ENCODE assay signal across 9 cellular contexts in the genomic region with DNA sequence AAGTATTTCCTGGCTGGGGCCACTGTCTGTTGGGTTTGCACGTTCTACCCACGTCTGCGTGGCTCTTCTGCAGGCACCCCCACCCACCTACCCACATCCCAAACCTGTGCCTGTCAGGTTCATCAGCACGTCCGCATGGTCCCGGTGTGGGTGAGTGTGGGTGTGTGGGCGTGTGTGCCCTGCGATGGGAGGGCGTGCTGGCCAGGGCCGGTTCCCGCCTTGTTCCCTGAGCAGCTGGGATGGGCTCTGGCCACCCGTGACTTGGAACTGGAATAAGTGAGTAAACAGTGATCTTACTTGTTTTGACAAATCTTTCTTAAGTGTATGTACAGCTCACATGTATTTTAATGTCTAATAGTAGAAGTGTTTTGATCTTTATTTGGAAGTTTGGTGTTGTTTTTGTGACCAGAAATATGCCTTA. TPM values are rescaled to one million over a fixed set of nuclear protein-coding genes. Genes with fewer than 3 reads are reported as not detected.
DNase-seq lines count a peak whose midpoint lies in the region; ATAC-seq and TF ChIP-seq lines count a peak whose summit lies in the region.
"Had no signal": no experiment of that assay in that cellular context is flagged by ENCODE, and none has a peak within 500 bp of the region (broad histone marks: within the 10 kb centered on the region; RNA-seq: fewer than 3 reads in every experiment).

No MANE protein-coding gene starts in this region.

- H3K27me3 ChIP-seq in esophagus (ENCODE audit: control insufficient read depth in 1 of 2, insufficient read depth in 2 of 2, low read length in 2 of 2) = no peaks in the 10 kb centered on the region
- no peaks in the 10 kb centered on the region for H3K27me3 ChIP-seq in uterus

- intact Hi-C loops in activated CD4-positive, alpha-beta T cell treated with anti-CD3 and anti-CD28 coated beads, Interleukin-2, amount 10 ng/mL, durations not matched to agents 24 days and 14 days (cut with micrococcal nuclease) = no loop called here
- intact Hi-C loops in natural killer cell (cut with micrococcal nuclease) (loop anchor here (5.0 kb wide), 2 partner anchors 47 to 132 kb away; no protein-coding TSS in a partner anchor), uterus (cut with DNase I; ENCODE audit: low total_unique reads) (no loop called here)

- H3K36me3 ChIP-seq in esophagus (ENCODE audit: control insufficient read depth in 2 of 2, insufficient read depth in 2 of 2, low read length in 1 of 2) (peaks cover 0 to 6% of the 10 kb centered on the region in 2 donors), uterus (no peaks in the 10 kb centered on the region)

- H3K4me3 ChIP-seq in esophagus (ENCODE audit: low read depth in 1 of 2, low read length in 2 of 2) (no peak overlapping the region), uterus (peak overlapping the region in 1 of 2 donors; percentile 2)

- peaks cover 28% of the 10 kb centered on the region for H3K4me1 Mint-ChIP-seq in activated CD4-positive, alpha-beta T cell treated with anti-CD3 and anti-CD28 coated beads, Interleukin-2, amount 10 ng/mL, durations not matched to agents 24 days and 14 days
- H3K4me1 Mint-ChIP-seq in activated CD4-positive, alpha-beta T cell treated with anti-CD3 and anti-CD28 coated beads, Interleukin-2, amount 10 ng/mL, durations not matched to agents 7 days and 5 days = peaks cover 33% of the 10 kb centered on the region
- H3K4me1 Mint-ChIP-seq in natural killer cell (peaks cover 65 to 74% of the 10 kb centered on the region in 2 donors), type B pancreatic cell (ENCODE audit: unreplicated experiment) (peaks cover 19% of the 10 kb centered on the region)

- WGBS in esophagus, 2 donors = 29 to 34% methylated on average over 12 of the region's 12 CpGs

- CTCF ChIA-PET in activated CD4-positive, alpha-beta T cell treated with anti-CD3 and anti-CD28 coated beads, Interleukin-2, amount 10 ng/mL, durations not matched to agents 7 days and 5 days (lab: Charles Lee) = interaction anchor here (0.6 kb wide), 1 partner anchor 175 kb away, joined by 3 read pairs; no protein-coding TSS in a partner anchor

- peak in 1 of 2 donors; percentile 15 for TF ChIP-seq POLR2A in uterus (IDR thresholded peaks at IDR 0.05)

- no peaks in the 10 kb centered on the region for H3K27me3 Mint-ChIP-seq in activated CD4-positive, alpha-beta T cell treated with anti-CD3 and anti-CD28 coated beads, Interleukin-2, amount 10 ng/mL, durations not matched to agents 24 days and 14 days
- no peaks in the 10 kb centered on the region for H3K27me3 Mint-ChIP-seq in activated CD4-positive, alpha-beta T cell treated with anti-CD3 and anti-CD28 coated beads, Interleukin-2, amount 10 ng/mL, durations not matched to agents 7 days and 5 days
- H3K27me3 Mint-ChIP-seq in natural killer cell (ENCODE audit: low read depth in 2 of 2) (no peaks in the 10 kb centered on the region), type B pancreatic cell (no peaks in the 10 kb centered on the region)

- H3K27ac ChIP-seq in esophagus (ENCODE audit: low read depth in 2 of 2, low read length in 1 of 2) = peak overlapping the region; percentile 87 to 96
- peak overlapping the region; percentile 86 to 93 for H3K27ac ChIP-seq in uterus

- POLR2A ChIA-PET in activated CD4-positive, alpha-beta T cell treated with anti-CD3 and anti-CD28 coated beads, Interleukin-2, amount 10 ng/mL, durations not matched to agents 7 days and 5 days (lab: Charles Lee) = no interaction called here

- DNase-seq in activated CD4-positive, alpha-beta T cell treated with anti-CD3 and anti-CD28 coated beads, Interleukin-2, amount 10 ng/mL, durations not matched to agents 24 days and 14 days = no peak
- DNase-seq in activated CD4-positive, alpha-beta T cell treated with anti-CD3 and anti-CD28 coated beads, Interleukin-2, amount 10 ng/mL, durations not matched to agents 7 days and 5 days = no peak
- peak; percentile 62 for DNase-seq in natural killer cell
- DNase-seq in uterus = peak in 1 of 2 donors; percentile 60
- DNase-seq in type B pancreatic cell (ENCODE audit: extremely low spot score, unreplicated experiment) = no peak
- DNase-seq: ACHN had no signal

- H3K27ac Mint-ChIP-seq in activated CD4-positive, alpha-beta T cell treated with anti-CD3 and anti-CD28 coated beads, Interleukin-2, amount 10 ng/mL, durations not matched to agents 24 days and 14 days = peak overlapping the region; percentile 75
- H3K27ac Mint-ChIP-seq in activated CD4-positive, alpha-beta T cell treated with anti-CD3 and anti-CD28 coated beads, Interleukin-2, amount 10 ng/mL, durations not matched to agents 7 days and 5 days = no peak overlapping the region
- peak overlapping the region; percentile 89 to 91 for H3K27ac Mint-ChIP-seq in natural killer cell
- H3K27ac Mint-ChIP-seq in type B pancreatic cell = no peak overlapping the region

- TF ChIP-seq CTCF in natural killer cell (IDR thresholded peaks at IDR 0.05) = no peak
- no peak for TF ChIP-seq CTCF in uterus (IDR thresholded peaks at IDR 0.05)
- no peak for TF ChIP-seq CTCF in type B pancreatic cell (conservative IDR thresholded peaks at IDR 0.05)

- H3K9me3 ChIP-seq in esophagus (ENCODE audit: control insufficient read depth in 2 of 2, insufficient read depth in 1 of 2, low read depth in 1 of 2, low read length in 1 of 2) (no peaks in the 10 kb centered on the region), uterus (no peaks in the 10 kb centered on the region)

- peak; percentile 65 to 89 (median 87) for ATAC-seq in natural killer cell
- no peak for ATAC-seq in HG03521 (IDR thresholded peaks at IDR 0.05; ENCODE audit: unreplicated experiment)
- no peak for ATAC-seq in GM21717 (IDR thresholded peaks at IDR 0.05; ENCODE audit: unreplicated experiment)

- H3K4me3 Mint-ChIP-seq in activated CD4-positive, alpha-beta T cell treated with anti-CD3 and anti-CD28 coated beads, Interleukin-2, amount 10 ng/mL, durations not matched to agents 24 days and 14 days = no peak overlapping the region
- no peak overlapping the region for H3K4me3 Mint-ChIP-seq in activated CD4-positive, alpha-beta T cell treated with anti-CD3 and anti-CD28 coated beads, Interleukin-2, amount 10 ng/mL, durations not matched to agents 7 days and 5 days
- H3K4me3 Mint-ChIP-seq in natural killer cell (peak overlapping the region; percentile 67), type B pancreatic cell (no peak overlapping the region)

- H3K4me1 ChIP-seq in esophagus (ENCODE audit: control insufficient read depth in 2 of 2, insufficient read depth in 2 of 2, low read length in 1 of 2) (peaks cover 11 to 68% of the 10 kb centered on the region in 2 donors), uterus (peaks cover 28 to 29% of the 10 kb centered on the region in 2 donors)

- peaks cover 2% of the 10 kb centered on the region for H3K36me3 Mint-ChIP-seq in activated CD4-positive, alpha-beta T cell treated with anti-CD3 and anti-CD28 coated beads, Interleukin-2, amount 10 ng/mL, durations not matched to agents 24 days and 14 days (ENCODE audit: low read depth)
- no peaks in the 10 kb centered on the region for H3K36me3 Mint-ChIP-seq in activated CD4-positive, alpha-beta T cell treated with anti-CD3 and anti-CD28 coated beads, Interleukin-2, amount 10 ng/mL, durations not matched to agents 7 days and 5 days (ENCODE audit: low read depth)
- no peaks in the 10 kb centered on the region for H3K36me3 Mint-ChIP-seq in natural killer cell
- H3K36me3 Mint-ChIP-seq in type B pancreatic cell = peaks cover 3% of the 10 kb centered on the region

- H3K9me3 Mint-ChIP-seq in activated CD4-positive, alpha-beta T cell treated with anti-CD3 and anti-CD28 coated beads, Interleukin-2, amount 10 ng/mL, durations not matched to agents 24 days and 14 days = no peaks in the 10 kb centered on the region
- H3K9me3 Mint-ChIP-seq in activated CD4-positive, alpha-beta T cell treated with anti-CD3 and anti-CD28 coated beads, Interleukin-2, amount 10 ng/mL, durations not matched to agents 7 days and 5 days = no peaks in the 10 kb centered on the region
- H3K9me3 Mint-ChIP-seq in natural killer cell = no peaks in the 10 kb centered on the region
- H3K9me3 Mint-ChIP-seq in type B pancreatic cell = no peaks in the 10 kb centered on the region

RNA-seq across cellular contexts. Expression of gene ERGIC1, which starts 20.4 kb away (rescaled TPM):
- 47.1 and 47.3 TPM in 2 replicates for total RNA-seq in activated CD4-positive, alpha-beta T cell treated with anti-CD3 and anti-CD28 coated beads, Interleukin-2, amount 10 ng/mL, durations not matched to agents 24 days and 14 days
- total RNA-seq in activated CD4-positive, alpha-beta T cell treated with anti-CD3 and anti-CD28 coated beads, Interleukin-2, amount 10 ng/mL, durations not matched to agents 7 days and 5 days = 10 to 100 TPM; 43.4 to 45.0 TPM
- polyA plus RNA-seq in esophagus = 10 to 100 TPM; 45.2 to 47.1 TPM
- 100 to 1,000 TPM in 2 of 3 donors, 10 to 100 TPM in 1; 86.2 to 126 (median 121) TPM for total RNA-seq in natural killer cell
- 100 to 1,000 TPM in 1 of 4 donors, 10 to 100 TPM in 3; 34.8 to 130 (median 67.7) TPM for total RNA-seq in uterus
- 85.2 and 105 TPM in 2 replicates for total RNA-seq in type B pancreatic cell (ENCODE audit: low replicate concordance)

Comparison
In these comparisons a context has a peak if more than half of its experiments do, and no peak if none do; other contexts are left out.
1. H3K27ac Mint-ChIP-seq: peak in activated CD4-positive, alpha-beta T cell treated with anti-CD3 and anti-CD28 coated beads, Interleukin-2, amount 10 ng/mL, durations not matched to agents 24 days and 14 days (single experiment) and natural killer cell (2 of 2); none in activated CD4-positive, alpha-beta T cell treated with anti-CD3 and anti-CD28 coated beads, Interleukin-2, amount 10 ng/mL, durations not matched to agents 7 days and 5 days (single experiment) and type B pancreatic cell (single experiment).
2. ATAC-seq: peak in natural killer cell (3 of 3); none in HG03521 (single experiment) and GM21717 (single experiment).